Comparison of ENCODE assay signal across 1 cellular context in genomic region chr19:4639531-4640246, GRCh38.
TF ChIP-seq lines count a peak whose summit lies in the region.

No MANE protein-coding gene starts in this region.

TF ChIP-seq in HepG2, 621 proteins besides CTCF, POLR2A, EP300 and RAD21 (continued from another document and continues in another):
- TF ChIP-seq, protein P1, sequence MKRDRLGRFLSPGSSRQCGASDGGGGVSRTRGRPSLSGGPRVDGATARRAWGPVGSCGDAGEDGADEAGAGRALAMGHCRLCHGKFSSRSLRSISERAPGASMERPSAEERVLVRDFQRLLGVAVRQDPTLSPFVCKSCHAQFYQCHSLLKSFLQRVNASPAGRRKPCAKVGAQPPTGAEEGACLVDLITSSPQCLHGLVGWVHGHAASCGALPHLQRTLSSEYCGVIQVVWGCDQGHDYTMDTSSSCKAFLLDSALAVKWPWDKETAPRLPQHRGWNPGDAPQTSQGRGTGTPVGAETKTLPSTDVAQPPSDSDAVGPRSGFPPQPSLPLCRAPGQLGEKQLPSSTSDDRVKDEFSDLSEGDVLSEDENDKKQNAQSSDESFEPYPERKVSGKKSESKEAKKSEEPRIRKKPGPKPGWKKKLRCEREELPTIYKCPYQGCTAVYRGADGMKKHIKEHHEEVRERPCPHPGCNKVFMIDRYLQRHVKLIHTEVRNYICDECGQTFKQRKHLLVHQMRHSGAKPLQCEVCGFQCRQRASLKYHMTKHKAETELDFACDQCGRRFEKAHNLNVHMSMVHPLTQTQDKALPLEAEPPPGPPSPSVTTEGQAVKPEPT (CRISPR knock-in tag; IDR thresholded peaks at IDR 0.05; ENCODE audit: low read depth): no peak; the same call in 1 of the 2 replicates
- TF ChIP-seq ZSCAN9 (CRISPR knock-in tag; IDR thresholded peaks at IDR 0.05; ENCODE audit: borderline replicate concordance) (peak; percentile 73; the same call in 1 of the 2 replicates), MIER2 (CRISPR knock-in tag; IDR thresholded peaks at IDR 0.05) (no peak), FLYWCH1 (CRISPR knock-in tag; IDR thresholded peaks at IDR 0.05) (no peak), HNRNPL (IDR thresholded peaks at IDR 0.05; ENCODE audit: low read depth, low read length) (peak; percentile 95), RCOR2 (CRISPR knock-in tag; IDR thresholded peaks at IDR 0.05) (peak; percentile 82), PHF5A (CRISPR knock-in tag; IDR thresholded peaks at IDR 0.05; ENCODE audit: low read depth, unreplicated experiment) (no peak), ZNF121 (CRISPR knock-in tag; IDR thresholded peaks at IDR 0.05) (0 out of 2 replicates have a peak, but pooled peaks have one; percentile 7), ZNF788 (CRISPR knock-in tag; IDR thresholded peaks at IDR 0.05; ENCODE audit: borderline replicate concordance) (peak; percentile 68; the same call in 1 of the 2 replicates), ZNF75D (CRISPR knock-in tag; IDR thresholded peaks at IDR 0.05; ENCODE audit: borderline replicate concordance) (no peak), NONO (IDR thresholded peaks at IDR 0.05) (no peak), NONO (CRISPR knock-in tag; conservative IDR thresholded peaks at IDR 0.05) (no peak), TEAD3 (CRISPR knock-in tag; optimal IDR thresholded peaks at IDR 0.05; ENCODE audit: borderline replicate concordance) (peak; percentile 74), KDM5A (IDR thresholded peaks at IDR 0.05; ENCODE audit: borderline replicate concordance, low read length) (peak; percentile 64; the same call in 1 of the 2 replicates), ZNF704 (CRISPR knock-in tag; IDR thresholded peaks at IDR 0.05; ENCODE audit: borderline replicate concordance) (peak; percentile 24; the same call in 1 of the 2 replicates), ZNF782 (CRISPR knock-in tag; IDR thresholded peaks at IDR 0.05; ENCODE audit: borderline replicate concordance) (no peak), FOXM1 (CRISPR knock-in tag; IDR thresholded peaks at IDR 0.05) (0 out of 2 replicates have a peak, but pooled peaks have one; percentile 23), JUND (CRISPR knock-in tag; IDR thresholded peaks at IDR 0.05) (peak; percentile 37; the same call in 1 of the 2 replicates), TIGD3 (CRISPR knock-in tag; IDR thresholded peaks at IDR 0.05; ENCODE audit: borderline replicate concordance) (no peak), ZNF83 (CRISPR knock-in tag; IDR thresholded peaks at IDR 0.05; ENCODE audit: borderline replicate concordance) (no peak), ESRRA (CRISPR knock-in tag; IDR thresholded peaks at IDR 0.05; ENCODE audit: low read depth) (no peak), HIC2 (CRISPR knock-in tag; IDR thresholded peaks at IDR 0.05; ENCODE audit: low read depth) (peak; percentile 90), RBFOX2 (IDR thresholded peaks at IDR 0.05; ENCODE audit: low read depth, low read length) (peak; percentile 72), IRF1 (CRISPR knock-in tag; IDR thresholded peaks at IDR 0.05; ENCODE audit: low read depth) (no peak), ZBED4 (CRISPR knock-in tag; IDR thresholded peaks at IDR 0.05; ENCODE audit: borderline replicate concordance) (no peak), ZMYM2 (CRISPR knock-in tag; IDR thresholded peaks at IDR 0.05) (peak; percentile 83), DMAP1 (CRISPR knock-in tag; IDR thresholded peaks at IDR 0.05) (peak; percentile 71; the same call in 1 of the 2 replicates), ZNF724P (CRISPR knock-in tag; IDR thresholded peaks at IDR 0.05; ENCODE audit: borderline replicate concordance) (no peak), NFKB2 (CRISPR knock-in tag; IDR thresholded peaks at IDR 0.05; ENCODE audit: borderline replicate concordance) (peak; percentile 30; the same call in 1 of the 2 replicates), MZF1 (CRISPR knock-in tag; IDR thresholded peaks at IDR 0.05; ENCODE audit: borderline replicate concordance) (0 out of 2 replicates have a peak, but pooled peaks have one; percentile 49), ZNF746 (CRISPR knock-in tag; IDR thresholded peaks at IDR 0.05) (peak; percentile 68; the same call in 1 of the 2 replicates), ARNT2 (CRISPR knock-in tag; IDR thresholded peaks at IDR 0.05; ENCODE audit: low read depth) (peak; percentile 58; the same call in 1 of the 2 replicates), ZNF770 (CRISPR knock-in tag; IDR thresholded peaks at IDR 0.05) (no peak)
- TF ChIP-seq, protein P2, sequence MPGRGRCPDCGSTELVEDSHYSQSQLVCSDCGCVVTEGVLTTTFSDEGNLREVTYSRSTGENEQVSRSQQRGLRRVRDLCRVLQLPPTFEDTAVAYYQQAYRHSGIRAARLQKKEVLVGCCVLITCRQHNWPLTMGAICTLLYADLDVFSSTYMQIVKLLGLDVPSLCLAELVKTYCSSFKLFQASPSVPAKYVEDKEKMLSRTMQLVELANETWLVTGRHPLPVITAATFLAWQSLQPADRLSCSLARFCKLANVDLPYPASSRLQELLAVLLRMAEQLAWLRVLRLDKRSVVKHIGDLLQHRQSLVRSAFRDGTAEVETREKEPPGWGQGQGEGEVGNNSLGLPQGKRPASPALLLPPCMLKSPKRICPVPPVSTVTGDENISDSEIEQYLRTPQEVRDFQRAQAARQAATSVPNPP (CRISPR knock-in tag; IDR thresholded peaks at IDR 0.05): no peak; the same call in 1 of the 2 replicates
- TF ChIP-seq, protein P3, sequence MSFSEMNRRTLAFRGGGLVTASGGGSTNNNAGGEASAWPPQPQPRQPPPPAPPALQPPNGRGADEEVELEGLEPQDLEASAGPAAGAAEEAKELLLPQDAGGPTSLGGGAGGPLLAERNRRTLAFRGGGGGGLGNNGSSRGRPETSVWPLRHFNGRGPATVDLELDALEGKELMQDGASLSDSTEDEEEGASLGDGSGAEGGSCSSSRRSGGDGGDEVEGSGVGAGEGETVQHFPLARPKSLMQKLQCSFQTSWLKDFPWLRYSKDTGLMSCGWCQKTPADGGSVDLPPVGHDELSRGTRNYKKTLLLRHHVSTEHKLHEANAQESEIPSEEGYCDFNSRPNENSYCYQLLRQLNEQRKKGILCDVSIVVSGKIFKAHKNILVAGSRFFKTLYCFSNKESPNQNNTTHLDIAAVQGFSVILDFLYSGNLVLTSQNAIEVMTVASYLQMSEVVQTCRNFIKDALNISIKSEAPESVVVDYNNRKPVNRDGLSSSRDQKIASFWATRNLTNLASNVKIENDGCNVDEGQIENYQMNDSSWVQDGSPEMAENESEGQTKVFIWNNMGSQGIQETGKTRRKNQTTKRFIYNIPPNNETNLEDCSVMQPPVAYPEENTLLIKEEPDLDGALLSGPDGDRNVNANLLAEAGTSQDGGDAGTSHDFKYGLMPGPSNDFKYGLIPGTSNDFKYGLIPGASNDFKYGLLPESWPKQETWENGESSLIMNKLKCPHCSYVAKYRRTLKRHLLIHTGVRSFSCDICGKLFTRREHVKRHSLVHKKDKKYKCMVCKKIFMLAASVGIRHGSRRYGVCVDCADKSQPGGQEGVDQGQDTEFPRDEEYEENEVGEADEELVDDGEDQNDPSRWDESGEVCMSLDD (CRISPR knock-in tag; IDR thresholded peaks at IDR 0.05; ENCODE audit: borderline replicate concordance): peak; percentile 65; the same call in 1 of the 2 replicates
- TF ChIP-seq, protein P4, sequence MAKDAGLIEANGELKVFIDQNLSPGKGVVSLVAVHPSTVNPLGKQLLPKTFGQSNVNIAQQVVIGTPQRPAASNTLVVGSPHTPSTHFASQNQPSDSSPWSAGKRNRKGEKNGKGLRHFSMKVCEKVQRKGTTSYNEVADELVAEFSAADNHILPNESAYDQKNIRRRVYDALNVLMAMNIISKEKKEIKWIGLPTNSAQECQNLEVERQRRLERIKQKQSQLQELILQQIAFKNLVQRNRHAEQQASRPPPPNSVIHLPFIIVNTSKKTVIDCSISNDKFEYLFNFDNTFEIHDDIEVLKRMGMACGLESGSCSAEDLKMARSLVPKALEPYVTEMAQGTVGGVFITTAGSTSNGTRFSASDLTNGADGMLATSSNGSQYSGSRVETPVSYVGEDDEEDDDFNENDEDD (CRISPR knock-in tag; IDR thresholded peaks at IDR 0.05; ENCODE audit: borderline replicate concordance): 0 out of 2 replicates have a peak, but pooled peaks have one; percentile 29
